In the genomic region with DNA sequence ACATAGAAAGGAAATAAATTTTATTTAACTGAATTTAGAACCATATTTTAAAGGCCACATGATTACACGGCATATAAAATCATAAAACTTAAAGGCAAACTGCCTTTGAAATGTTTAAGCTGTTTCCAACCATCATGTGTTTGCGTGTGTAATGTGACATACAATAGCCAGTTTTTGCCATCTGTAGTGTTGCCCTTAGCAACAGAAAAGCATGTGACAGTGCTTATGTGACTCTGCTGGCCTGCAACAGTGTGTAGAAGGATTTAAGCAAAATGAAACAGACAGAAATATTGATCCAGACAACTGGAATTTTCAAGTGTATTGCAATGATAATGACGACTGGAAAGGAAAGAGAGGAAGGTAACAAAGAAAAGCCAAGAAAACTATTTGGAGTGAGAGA, we compare ENCODE assay signal across 19 cellular contexts. TPM values are rescaled to one million over a fixed set of nuclear protein-coding genes. Genes with fewer than 3 reads are reported as not detected.
DNase-seq lines count a peak whose midpoint lies in the region; ATAC-seq lines count a peak whose summit lies in the region.
"Had no signal": no experiment of that assay in that cellular context is flagged by ENCODE, and none has a peak within 500 bp of the region (broad histone marks: within the 10 kb centered on the region; RNA-seq: fewer than 3 reads in every experiment).

No MANE protein-coding gene starts in this region.

- H3K27me3 ChIP-seq in neuronal stem cell (ENCODE audit: control insufficient read depth in 3 of 3, insufficient read depth in 3 of 3, low read depth in 1 of 3, low read length in 3 of 3) = no peaks in the 10 kb centered on the region
- H3K27me3 ChIP-seq: foreskin keratinocyte, neutrophil had no signal

- H2BK15ac ChIP-seq in neuronal stem cell (ENCODE audit: low read length) = no peak overlapping the region

- H3K4me3 ChIP-seq in neuronal stem cell (ENCODE audit: low read length in 2 of 2) = peak overlapping the region in 1 of 2 donors; percentile 8
- H3K4me3 ChIP-seq: skin epidermis had no signal

- H2BK12ac ChIP-seq in neuronal stem cell (ENCODE audit: low read length) = no peak overlapping the region

- no CpG with 5 or more reads among the region's 3 CpGs for WGBS in neuronal stem cell (ENCODE audit: extremely low coverage in 2 of 2, insufficient read length in 2 of 2, insufficient replicate concordance in 1 of 2), 2 donors

- H3K36me3 ChIP-seq in neuronal stem cell (replicated peaks in 1 of 2; ENCODE audit: control insufficient read depth in 2 of 2, insufficient read depth in 2 of 2, low read length in 2 of 2) = no peaks in the 10 kb centered on the region
- H3K36me3 ChIP-seq: neutrophil had no signal

- peaks cover 0 to 22% of the 10 kb centered on the region in 2 donors for H3K4me1 ChIP-seq in neuronal stem cell (ENCODE audit: control insufficient read depth in 2 of 2, insufficient read depth in 1 of 2, low read depth in 1 of 2, low read length in 2 of 2)
- H3K4me1 ChIP-seq: foreskin keratinocyte had no signal

- no peak overlapping the region for H4K91ac ChIP-seq in neuronal stem cell (ENCODE audit: low read depth, low read length, poor library complexity)

- no peak overlapping the region for H3K4ac ChIP-seq in neuronal stem cell (ENCODE audit: low read length)

- in situ Hi-C loops in SK-MEL-5 (cut with HindIII; ENCODE audit: low pct_unique_long_range_greater_than_20kb, low sequenced_read_pairs) = no loop called here

- ATAC-seq in HG03095 (IDR thresholded peaks at IDR 0.05; ENCODE audit: unreplicated experiment) (no peak), HG03442 (IDR thresholded peaks at IDR 0.05; ENCODE audit: unreplicated experiment) (no peak)
- ATAC-seq: activated naive CD4-positive, alpha-beta T cell treated with anti-CD3 and anti-CD28 coated beads, Interleukin-2, amount 50 U/mL, for 72 hours; foreskin keratinocyte; HepG2; stimulated activated naive CD8-positive, alpha-beta T cell treated with anti-CD3 and anti-CD28 coated beads, Interleukin-15, Interleukin-2, amounts not matched to agents 100 U/mL and 50 U/mL, for 24 hours had no signal

- H2AFZ ChIP-seq in neuronal stem cell (ENCODE audit: low read length) = peak overlapping the region; percentile 23

- no peaks in the 10 kb centered on the region for H3K9me3 ChIP-seq in neuronal stem cell (replicated peaks in 1 of 2; ENCODE audit: control insufficient read depth in 2 of 2, insufficient read depth in 1 of 2, low read depth in 1 of 2, low read length in 2 of 2)
- H3K9me3 ChIP-seq: neutrophil had no signal

- H2BK120ac ChIP-seq in neuronal stem cell (ENCODE audit: low read depth, low read length) = no peak overlapping the region

- no peak overlapping the region for H3K23ac ChIP-seq in neuronal stem cell (ENCODE audit: low read depth, low read length, poor library complexity)

- no peak overlapping the region for H4K8ac ChIP-seq in neuronal stem cell (ENCODE audit: low read depth, low read length)

- DNase-seq in DMS 273 (lab: John Stamatoyannopoulos, UW; ENCODE audit: unreplicated experiment) = peak; percentile 55
- no peak for DNase-seq in DMS 273 treated with DMSO at 0.1 percent for 48 hours (lab: John Stamatoyannopoulos, UW)
- DNase-seq in NCI-H2171 (lab: John Stamatoyannopoulos, UW) = peak; percentile 38
- DNase-seq in SK-MEL-5 (ENCODE audit: low read depth, low spot score) = peak; percentile 94
- no peak for DNase-seq in neuronal stem cell (ENCODE audit: low spot score)
- no peak for DNase-seq in germinal center (ENCODE audit: low spot score)
- DNase-seq: effector memory CD4-positive, alpha-beta T cell; foreskin keratinocyte; MV-4-11; stimulated activated naive CD8-positive, alpha-beta T cell treated with anti-CD3 and anti-CD28 coated beads, Interleukin-15, Interleukin-2, amounts not matched to agents 100 U/mL and 50 U/mL, for 24 hours had no signal

- no peak overlapping the region for H3K27ac ChIP-seq in neuronal stem cell (replicated peaks; ENCODE audit: low read length)
- H3K27ac ChIP-seq: 22Rv1, C4-2B, foreskin keratinocyte, neutrophil, skin epidermis had no signal

- no peak overlapping the region for H2BK5ac ChIP-seq in neuronal stem cell (ENCODE audit: low read length)

- no peak overlapping the region for H3K14ac ChIP-seq in neuronal stem cell (ENCODE audit: low read length)

- H3K4me2 ChIP-seq in neuronal stem cell (ENCODE audit: insufficient read depth, low read length, poor library complexity, severe bottlenecking) = no peak overlapping the region

- no peaks in the 10 kb centered on the region for H3K79me1 ChIP-seq in neuronal stem cell (ENCODE audit: low read depth, low read length)

- no peak overlapping the region for H3K18ac ChIP-seq in neuronal stem cell (ENCODE audit: low read length)

- no peak overlapping the region for H2AK5ac ChIP-seq in neuronal stem cell (ENCODE audit: low read depth, low read length)

- no peak overlapping the region for H3K9ac ChIP-seq in neuronal stem cell (ENCODE audit: low read depth, low read length, poor library complexity)

RNA-seq across cellular contexts. Expression of gene TSPAN19, which starts 49.5 kb away (rescaled TPM):
- total RNA-seq in SK-MEL-5 (2014; rRNA removed; shearing (Covaris generic)) = 0.48 and 0.69 TPM in 2 replicates
- polyA plus RNA-seq in SK-MEL-5 (2015; cell fraction: cytosol; rRNA removed) = 0.05 TPM in 1 of 2 replicates, not detected in the other
- 7.2 and 7.4 TPM in 2 replicates for polyA plus RNA-seq in SK-MEL-5 (2015; cell fraction: nucleus; rRNA removed)
- 3.3 TPM for polyA plus RNA-seq in neuronal stem cell (2013, experiment 1 of 2)
- polyA plus RNA-seq in neuronal stem cell (2013, experiment 2 of 2) = 2.8 TPM
- total RNA-seq: activated naive CD4-positive, alpha-beta T cell treated with anti-CD3 and anti-CD28 coated beads, Interleukin-2, amount 50 U/mL, for 72 hours; foreskin keratinocyte; HepG2; urinary bladder had no signal
- polyA plus RNA-seq: HepG2, urinary bladder had no signal

RNA-seq across cellular contexts. Expression of gene LRRIQ1, which starts 49.6 kb away (rescaled TPM):
- 0.90 and 0.95 TPM in 2 replicates for total RNA-seq in SK-MEL-5 (2014; rRNA removed; shearing (Covaris generic))
- polyA plus RNA-seq in SK-MEL-5 (2015; cell fraction: cytosol; rRNA removed) = 1.1 and 1.5 TPM in 2 replicates
- 4.3 and 22.4 TPM in 2 replicates for polyA plus RNA-seq in SK-MEL-5 (2015; cell fraction: nucleus; rRNA removed)
- 6.9 TPM for polyA plus RNA-seq in neuronal stem cell (2013, experiment 1 of 2)
- polyA plus RNA-seq in neuronal stem cell (2013, experiment 2 of 2) = 7.4 TPM
- total RNA-seq: activated naive CD4-positive, alpha-beta T cell treated with anti-CD3 and anti-CD28 coated beads, Interleukin-2, amount 50 U/mL, for 72 hours; HepG2 had no signal
- polyA plus RNA-seq: HepG2 had no signal

Comparison
In these comparisons a context has a peak if more than half of its experiments do, and no peak if none do; other contexts are left out.
1. DNase-seq: peak in DMS 273 (single experiment), NCI-H2171 (single experiment) and SK-MEL-5 (single experiment); none in DMS 273 treated with DMSO at 0.1 percent for 48 hours (single experiment), neuronal stem cell (single experiment) and germinal center (single experiment).